8 cellular contexts compared by ENCODE assay signal in the genomic region with DNA sequence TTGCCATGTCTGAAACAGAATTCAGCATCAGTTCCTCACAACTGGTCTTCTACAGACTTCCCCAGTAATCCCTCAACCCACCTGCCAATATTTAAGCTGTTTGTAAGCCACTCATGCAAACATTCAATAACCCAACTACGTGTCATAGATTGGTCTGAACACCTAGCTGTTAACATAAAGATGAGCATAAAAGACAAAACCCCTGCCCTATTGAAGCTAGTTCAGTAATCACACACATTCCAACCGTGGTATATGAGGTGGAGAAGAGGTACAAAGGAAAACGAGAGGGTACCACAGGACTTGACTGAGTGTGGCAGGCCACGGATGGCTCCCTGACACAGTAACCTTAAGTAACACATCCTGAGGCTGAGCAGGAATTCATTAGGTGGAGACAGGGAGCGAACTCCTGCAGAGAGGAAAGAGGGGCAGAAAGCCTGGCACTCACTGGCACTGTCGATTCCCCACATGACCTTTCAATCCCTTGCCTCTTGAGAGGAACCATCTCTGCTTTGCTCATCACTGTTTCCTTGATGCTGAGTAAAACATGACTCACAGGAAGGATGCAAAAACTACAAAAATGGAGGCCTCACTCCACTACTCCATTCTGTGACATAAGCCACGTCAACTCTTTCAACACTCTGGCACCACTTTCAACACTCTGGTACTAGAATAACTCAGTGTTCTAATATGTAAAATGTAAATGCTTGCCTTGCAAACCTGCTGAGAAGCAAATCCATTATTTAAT. TPM values are rescaled to one million over a fixed set of nuclear protein-coding genes. Genes with fewer than 3 reads are reported as not detected.
A peak's percentile ranks its signal among the peaks of the same experiment; 100 is the strongest.
DNase-seq lines count a peak whose midpoint lies in the region; ATAC-seq and TF ChIP-seq lines count a peak whose summit lies in the region.

No MANE protein-coding gene starts in this region.

- H3K27me3 Mint-ChIP-seq in Caco-2 (ENCODE audit: insufficient read depth, unreplicated experiment) (no peaks in the 10 kb centered on the region), neural crest cell (ENCODE audit: low read depth) (no peaks in the 10 kb centered on the region)

- TF ChIP-seq CTCF in Caco-2 (IDR thresholded peaks at IDR 0.05; ENCODE audit: insufficient read depth in 1 of 2, low read depth in 1 of 2, low read length in 1 of 2, severe bottlenecking in 1 of 2, unreplicated experiment in 1 of 2) = no peak
- no peak for TF ChIP-seq CTCF in breast epithelium (IDR thresholded peaks at IDR 0.05)
- no peak for TF ChIP-seq CTCF in neural crest cell (conservative IDR thresholded peaks at IDR 0.05)
- no peak for TF ChIP-seq CTCF in esophagus squamous epithelium (IDR thresholded peaks at IDR 0.05)
- TF ChIP-seq CTCF in GM10248 (IDR thresholded peaks at IDR 0.05; ENCODE audit: control extremely low read depth, extremely low read depth, low read depth, missing control alignments) = no peak

- H3K9me3 ChIP-seq in Caco-2 (no peaks in the 10 kb centered on the region), breast epithelium (no peaks in the 10 kb centered on the region), esophagus squamous epithelium (no peaks in the 10 kb centered on the region)

- H3K4me1 ChIP-seq in Caco-2 = no peaks in the 10 kb centered on the region
- H3K4me1 ChIP-seq in breast epithelium = peaks cover 6 to 9% of the 10 kb centered on the region in 2 donors
- H3K4me1 ChIP-seq in esophagus squamous epithelium = peaks cover 12 to 40% (median 16%) of the 10 kb centered on the region in 3 donors

- intact Hi-C loops in Caco-2 (cut with micrococcal nuclease; ENCODE audit: unreplicated experiment) (no loop called here), breast epithelium (cut with DNase I; ENCODE audit: low total_unique reads) (no loop called here), esophagus squamous epithelium (cut with DNase I) (loop anchor here (10.0 kb wide), 1 partner anchor 175 kb away; no protein-coding TSS in a partner anchor)

- H3K27ac Mint-ChIP-seq in Caco-2 (ENCODE audit: unreplicated experiment) (peak overlapping the region; percentile 94), neural crest cell (ENCODE audit: unreplicated experiment) (peak overlapping the region; percentile 40)

- no TSS peak for BruUV-seq in Caco-2 (replicated peaks; lab: Mats Ljungman, UMichigan)

- H3K9me3 Mint-ChIP-seq in Caco-2 (ENCODE audit: unreplicated experiment) = no peaks in the 10 kb centered on the region
- H3K9me3 Mint-ChIP-seq in neural crest cell = no peaks in the 10 kb centered on the region

- H3K27ac ChIP-seq in breast epithelium = peak overlapping the region; percentile 23 to 89
- peak overlapping the region in 2 of 4 donors; percentile 2 to 28 for H3K27ac ChIP-seq in esophagus squamous epithelium

- 55 to 63% methylated on average over 7 of the region's 7 CpGs for WGBS in esophagus squamous epithelium, 2 donors

- CTCF ChIA-PET in Caco-2 (lab: Charles Lee) (interaction anchor here (0.5 kb wide), 1 partner anchor 128 kb away, joined by 3 read pairs; no protein-coding TSS in a partner anchor), GM10248 (lab: Yijun Ruan, JAX) (no interaction called here)

- POLR2A ChIA-PET in Caco-2 (lab: Charles Lee) = no interaction called here
- POLR2A ChIA-PET in GM10248 (lab: Yijun Ruan, JAX) = interaction anchor here (0.6 kb wide), 1 partner anchor 380 kb away, joined by 3 read pairs; no protein-coding TSS in a partner anchor

- H3K4me3 ChIP-seq in Caco-2 (ENCODE audit: low read depth, low read length) = no peak overlapping the region
- no peak overlapping the region for H3K4me3 ChIP-seq in breast epithelium
- no peak overlapping the region for H3K4me3 ChIP-seq in esophagus squamous epithelium

- no peak for DNase-seq in Caco-2
- peak; percentile 92 for DNase-seq in NCI-H226
- DNase-seq in breast epithelium (ENCODE audit: low spot score in 2 of 2) = no peak
- no peak for DNase-seq in neural crest cell (ENCODE audit: low read depth, low spot score)
- DNase-seq in esophagus squamous epithelium (lab: John Stamatoyannopoulos, UW) = no peak
- no peak for DNase-seq in GM10248 (ENCODE audit: extremely low spot score)

- H3K36me3 ChIP-seq in Caco-2 (ENCODE audit: control insufficient read depth, insufficient read depth, low read length) (no peaks in the 10 kb centered on the region; the same call in none of the 2 replicates), breast epithelium (peaks cover 4% of the 10 kb centered on the region), esophagus squamous epithelium (peaks cover 19 to 59% (median 29%) of the 10 kb centered on the region in 3 donors)

- no peak for ATAC-seq in HG02678 (IDR thresholded peaks at IDR 0.05; ENCODE audit: unreplicated experiment)
- no peak for ATAC-seq in GM18502 (IDR thresholded peaks at IDR 0.05; ENCODE audit: poor library complexity, unreplicated experiment)

- TF ChIP-seq POLR2A in breast epithelium (IDR thresholded peaks at IDR 0.05) (no peak), esophagus squamous epithelium (IDR thresholded peaks at IDR 0.05) (no peak)

- H3K27me3 ChIP-seq in Caco-2 (replicated peaks; ENCODE audit: control insufficient read depth, insufficient read depth, low read length) (no peaks in the 10 kb centered on the region), breast epithelium (no peaks in the 10 kb centered on the region), esophagus squamous epithelium (no peaks in the 10 kb centered on the region)

- H3K36me3 Mint-ChIP-seq in Caco-2 (ENCODE audit: insufficient read depth, unreplicated experiment) = peaks cover 62% of the 10 kb centered on the region
- H3K36me3 Mint-ChIP-seq in neural crest cell (ENCODE audit: low read depth) = peaks cover 13% of the 10 kb centered on the region

- H3K4me3 Mint-ChIP-seq in Caco-2 (ENCODE audit: unreplicated experiment) = peak overlapping the region; percentile 95
- peak overlapping the region; percentile 98 for H3K4me3 Mint-ChIP-seq in neural crest cell

- H3K4me1 Mint-ChIP-seq in Caco-2 (ENCODE audit: low read depth, unreplicated experiment) = peaks cover 11% of the 10 kb centered on the region
- peaks cover 16% of the 10 kb centered on the region for H3K4me1 Mint-ChIP-seq in neural crest cell

RNA-seq across cellular contexts. Expression of a gene that starts 31.3 kb away (rescaled TPM):
- total RNA-seq in Caco-2 (2022) (282 and 291 TPM in 2 replicates), breast epithelium (100 to 1,000 TPM; 237 to 285 (median 240) TPM), neural crest cell (158 and 166 TPM in 2 replicates), esophagus squamous epithelium (100 to 1,000 TPM; 126 to 228 (median 182) TPM)
